In genomic region chr11:119713361-119714040, GRCh38 we compare ENCODE assay signal across 27 cellular contexts. TPM values are rescaled to one million over a fixed set of nuclear protein-coding genes. Genes with fewer than 3 reads are reported as not detected.
DNase-seq lines count a peak whose midpoint lies in the region; ATAC-seq and TF ChIP-seq lines count a peak whose summit lies in the region.
"Had no signal": no experiment of that assay in that cellular context is flagged by ENCODE, and none has a peak within 500 bp of the region (broad histone marks: within the 10 kb centered on the region; RNA-seq: fewer than 3 reads in every experiment).

No MANE protein-coding gene starts in this region.

- intact Hi-C loops in body of pancreas (cut with DNase I) (no loop called here), right lobe of liver (cut with DNase I) (no loop called here)

- TF ChIP-seq POLR2A in body of pancreas (IDR thresholded peaks at IDR 0.05) (no peak), right lobe of liver (IDR thresholded peaks at IDR 0.05) (no peak), suprapubic skin (IDR thresholded peaks at IDR 0.05) (no peak)

- TF ChIP-seq CTCF in HL-60 (IDR thresholded peaks at IDR 0.05; ENCODE audit: insufficient read depth, low read length), result no peak
- no peak for TF ChIP-seq CTCF in body of pancreas (IDR thresholded peaks at IDR 0.05)
- TF ChIP-seq CTCF in right lobe of liver (IDR thresholded peaks at IDR 0.05), result no peak
- TF ChIP-seq CTCF in suprapubic skin (IDR thresholded peaks at IDR 0.05), result no peak

- H3K27me3 ChIP-seq in HL-60 (ENCODE audit: insufficient read depth, poor library complexity, severe bottlenecking), result no peaks in the 10 kb centered on the region
- H3K27me3 ChIP-seq in body of pancreas, result no peaks in the 10 kb centered on the region
- H3K27me3 ChIP-seq in right lobe of liver, result no peaks in the 10 kb centered on the region
- H3K27me3 ChIP-seq in suprapubic skin, result no peaks in the 10 kb centered on the region
- H3K27me3 ChIP-seq: adrenal gland, breast epithelium, colonic mucosa, right atrium auricular region had no signal

- DNase-seq in HL-60 (ENCODE audit: low read depth in 1 of 2, low spot score in 1 of 2) (no peak), body of pancreas (peak in 3 of 4 donors; percentile 50 to 71 (median 70)), right lobe of liver (peak in 1 of 3 donors; percentile 50), suprapubic skin (ENCODE audit: low spot score in 2 of 2) (no peak), cerebellum (ENCODE audit: low spot score) (no peak)
- no peak for DNase-seq in activated naive CD4-positive, alpha-beta T cell (lab: John Stamatoyannopoulos, UW)
- DNase-seq: activated CD4-positive, alpha-beta T cell treated with anti-CD3 and anti-CD28 coated beads for 4 hours; activated naive CD4-positive, alpha-beta T cell treated with Interleukin-2 at 50 U/mL for 16 hours; activated T-cell treated with anti-CD3 and anti-CD28 coated beads, Interleukin-2, amount 50 U/mL, for 48 hours; adrenal gland; colonic mucosa; GDM1; HFFc6; Kasumi-1; naive B cell; NCI-H1048; NCI-H1694 treated with DMSO at 0.1 percent for 48 hours; NCI-H2171 treated with DMSO at 0.1 percent for 48 hours; NCI-H526; stimulated activated CD4-positive, alpha-beta T cell treated with anti-CD3 and anti-CD28 coated beads, Interleukin-12 subunit alpha, Interleukin-12 subunit beta, amount 100 ng/mL, for 4 hours; stimulated activated CD4-positive, alpha-beta T cell treated with anti-CD3 and anti-CD28 coated beads, Interleukin-4, amount 100 ng/mL, for 24 hours; stimulated activated naive B cell treated with anti-CD40 and anti-IgM and Interleukin-4, amounts not matched to agents 10 μg/mL and 1 μg/mL and 100 μg/mL, for 72 hours; T-helper 17 cell had no signal

- ATAC-seq in body of pancreas (peak; percentile 70), right lobe of liver (peak; percentile 68 to 82 (median 77)), HG03342 (IDR thresholded peaks at IDR 0.05; ENCODE audit: unreplicated experiment) (no peak)
- ATAC-seq: GM23338; stimulated activated naive B cell treated with anti-CD40 and anti-IgM and Interleukin-4, amounts not matched to agents 10 μg/mL and 1 μg/mL and 100 μg/mL, for 72 hours; T-helper 17 cell had no signal

- H3K27ac ChIP-seq in HL-60 (replicated peaks) (peak overlapping the region; percentile 79), body of pancreas (peak overlapping the region in 3 of 4 donors; percentile 44 to 68 (median 65)), right lobe of liver (peak overlapping the region in 2 of 3 donors; percentile 64 to 67), suprapubic skin (peak overlapping the region; percentile 44)
- H3K27ac ChIP-seq: adrenal gland, breast epithelium, colonic mucosa, right atrium auricular region had no signal

- WGBS in body of pancreas, 2 donors, result 31 to 38% methylated on average over 4 to 9 of the region's 9 CpGs
- 59% methylated on average over 8 of the region's 9 CpGs for WGBS in right lobe of liver (ENCODE audit: insufficient coverage, low coverage, low lambda C conversion rate, missing lambda C conversion rate)
- WGBS in suprapubic skin, result 59% methylated on average over 9 of the region's 9 CpGs

- H3K4me1 ChIP-seq in body of pancreas (peaks cover 27% of the 10 kb centered on the region), right lobe of liver (peaks cover 0 to 32% (median 13%) of the 10 kb centered on the region in 4 donors), suprapubic skin (peaks cover 76% of the 10 kb centered on the region)
- H3K4me1 ChIP-seq: adrenal gland, breast epithelium, right atrium auricular region had no signal

- H3K9me3 ChIP-seq in body of pancreas, result no peaks in the 10 kb centered on the region
- H3K9me3 ChIP-seq in right lobe of liver, result no peaks in the 10 kb centered on the region
- H3K9me3 ChIP-seq in suprapubic skin, result no peaks in the 10 kb centered on the region
- H3K9me3 ChIP-seq: adrenal gland, breast epithelium, colonic mucosa, right atrium auricular region had no signal

- no peak for TF ChIP-seq EP300 in suprapubic skin (IDR thresholded peaks at IDR 0.05)

- H3K4me3 ChIP-seq in HL-60 (replicated peaks; ENCODE audit: insufficient read depth, low read length) (no peak overlapping the region), body of pancreas (no peak overlapping the region), right lobe of liver (no peak overlapping the region), suprapubic skin (no peak overlapping the region)
- H3K4me3 ChIP-seq: adrenal gland, breast epithelium, colonic mucosa, GM23338, right atrium auricular region had no signal

- no peaks in the 10 kb centered on the region for H3K36me3 ChIP-seq in body of pancreas (replicated peaks in 1 of 2; ENCODE audit: insufficient read depth in 1 of 2, low read depth in 2 of 2)
- H3K36me3 ChIP-seq in right lobe of liver, result no peaks in the 10 kb centered on the region
- no peaks in the 10 kb centered on the region for H3K36me3 ChIP-seq in suprapubic skin
- H3K36me3 ChIP-seq: adrenal gland, breast epithelium, colonic mucosa, right atrium auricular region had no signal

RNA-seq across cellular contexts. Expression of gene NECTIN1, which starts 15.5 kb away (rescaled TPM):
- 10 to 100 TPM in 1 of 2 donors, 1 to 10 TPM in 1; 7.3 to 31.6 TPM for total RNA-seq in body of pancreas
- 1 to 10 TPM; 4.3 to 8.4 (median 6.1) TPM for total RNA-seq in right lobe of liver
- 100 to 1,000 TPM; 112 to 176 (median 164) TPM for total RNA-seq in suprapubic skin
- total RNA-seq in cerebellum, result 20.1 TPM

Comparison
In these comparisons a context has a peak if more than half of its experiments do, and no peak if none do; other contexts are left out.
1. DNase-seq: peak in body of pancreas (3 of 4); none in HL-60 (0 of 2), suprapubic skin (0 of 2), activated naive CD4-positive, alpha-beta T cell (0 of 4) and cerebellum (single experiment).
2. Peak in every context shown above with its lines, with median percentiles within 50 percentile points of each other: H3K27ac ChIP-seq.